Comparison of ENCODE assay signal across 2 cellular contexts in the genomic region with DNA sequence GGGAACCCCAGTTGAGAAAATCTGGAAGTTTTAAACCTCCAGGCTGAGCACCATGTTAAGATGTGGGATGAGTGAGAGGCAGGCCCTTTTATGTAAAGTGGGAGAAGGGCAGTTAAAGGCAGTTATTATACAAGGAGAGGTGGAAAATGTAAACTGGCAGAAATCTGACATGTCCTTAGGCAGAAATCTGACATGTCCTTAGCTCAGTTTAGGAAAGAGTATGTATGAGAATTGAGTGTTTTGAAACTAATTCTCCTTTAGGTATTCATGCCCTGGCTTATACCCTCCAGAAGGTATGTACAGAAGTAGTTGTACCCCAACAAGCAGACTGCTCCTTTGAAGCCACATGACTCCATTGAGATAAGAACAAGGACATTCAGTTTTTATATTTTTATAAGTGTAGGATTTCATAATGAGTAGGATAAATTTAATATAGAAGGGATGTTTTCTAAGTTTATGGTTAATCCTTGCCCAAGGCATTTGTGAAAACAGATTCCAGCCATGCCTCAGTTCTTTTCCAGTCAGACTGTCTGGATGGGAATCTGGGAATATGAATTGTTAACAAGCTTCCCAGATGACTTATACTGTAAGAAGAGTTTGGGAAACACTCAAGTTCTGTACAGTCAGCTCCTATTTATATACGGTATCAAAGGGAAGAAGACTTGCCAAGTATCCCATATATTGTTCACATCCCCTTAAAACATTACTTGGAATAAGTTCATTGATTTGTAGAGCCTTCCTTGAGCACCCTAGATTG.
TF ChIP-seq lines count a peak whose summit lies in the region.

No MANE protein-coding gene starts in this region.

TF ChIP-seq in SK-N-SH, 30 proteins besides CTCF, POLR2A, EP300 and RAD21 (continued from another document):
- TF ChIP-seq, protein P1, sequence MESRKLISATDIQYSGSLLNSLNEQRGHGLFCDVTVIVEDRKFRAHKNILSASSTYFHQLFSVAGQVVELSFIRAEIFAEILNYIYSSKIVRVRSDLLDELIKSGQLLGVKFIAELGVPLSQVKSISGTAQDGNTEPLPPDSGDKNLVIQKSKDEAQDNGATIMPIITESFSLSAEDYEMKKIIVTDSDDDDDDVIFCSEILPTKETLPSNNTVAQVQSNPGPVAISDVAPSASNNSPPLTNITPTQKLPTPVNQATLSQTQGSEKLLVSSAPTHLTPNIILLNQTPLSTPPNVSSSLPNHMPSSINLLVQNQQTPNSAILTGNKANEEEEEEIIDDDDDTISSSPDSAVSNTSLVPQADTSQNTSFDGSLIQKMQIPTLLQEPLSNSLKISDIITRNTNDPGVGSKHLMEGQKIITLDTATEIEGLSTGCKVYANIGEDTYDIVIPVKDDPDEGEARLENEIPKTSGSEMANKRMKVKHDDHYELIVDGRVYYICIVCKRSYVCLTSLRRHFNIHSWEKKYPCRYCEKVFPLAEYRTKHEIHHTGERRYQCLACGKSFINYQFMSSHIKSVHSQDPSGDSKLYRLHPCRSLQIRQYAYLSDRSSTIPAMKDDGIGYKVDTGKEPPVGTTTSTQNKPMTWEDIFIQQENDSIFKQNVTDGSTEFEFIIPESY (IDR thresholded peaks at IDR 0.05; ENCODE audit: borderline replicate concordance, low read depth): no peak
- TF ChIP-seq, protein P2, sequence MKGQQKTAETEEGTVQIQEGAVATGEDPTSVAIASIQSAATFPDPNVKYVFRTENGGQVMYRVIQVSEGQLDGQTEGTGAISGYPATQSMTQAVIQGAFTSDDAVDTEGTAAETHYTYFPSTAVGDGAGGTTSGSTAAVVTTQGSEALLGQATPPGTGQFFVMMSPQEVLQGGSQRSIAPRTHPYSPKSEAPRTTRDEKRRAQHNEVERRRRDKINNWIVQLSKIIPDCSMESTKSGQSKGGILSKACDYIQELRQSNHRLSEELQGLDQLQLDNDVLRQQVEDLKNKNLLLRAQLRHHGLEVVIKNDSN (IDR thresholded peaks at IDR 0.05; ENCODE audit: borderline replicate concordance, low read depth): no peak
TF ChIP-seq in SK-N-SH: peak in this region for 0.

TF ChIP-seq in SK-N-SH treated with all-trans-retinoic acid at 6 μM for 48 hours, 23 proteins besides CTCF, POLR2A, EP300 and RAD21 (continued from another document):
- TF ChIP-seq, protein P3, sequence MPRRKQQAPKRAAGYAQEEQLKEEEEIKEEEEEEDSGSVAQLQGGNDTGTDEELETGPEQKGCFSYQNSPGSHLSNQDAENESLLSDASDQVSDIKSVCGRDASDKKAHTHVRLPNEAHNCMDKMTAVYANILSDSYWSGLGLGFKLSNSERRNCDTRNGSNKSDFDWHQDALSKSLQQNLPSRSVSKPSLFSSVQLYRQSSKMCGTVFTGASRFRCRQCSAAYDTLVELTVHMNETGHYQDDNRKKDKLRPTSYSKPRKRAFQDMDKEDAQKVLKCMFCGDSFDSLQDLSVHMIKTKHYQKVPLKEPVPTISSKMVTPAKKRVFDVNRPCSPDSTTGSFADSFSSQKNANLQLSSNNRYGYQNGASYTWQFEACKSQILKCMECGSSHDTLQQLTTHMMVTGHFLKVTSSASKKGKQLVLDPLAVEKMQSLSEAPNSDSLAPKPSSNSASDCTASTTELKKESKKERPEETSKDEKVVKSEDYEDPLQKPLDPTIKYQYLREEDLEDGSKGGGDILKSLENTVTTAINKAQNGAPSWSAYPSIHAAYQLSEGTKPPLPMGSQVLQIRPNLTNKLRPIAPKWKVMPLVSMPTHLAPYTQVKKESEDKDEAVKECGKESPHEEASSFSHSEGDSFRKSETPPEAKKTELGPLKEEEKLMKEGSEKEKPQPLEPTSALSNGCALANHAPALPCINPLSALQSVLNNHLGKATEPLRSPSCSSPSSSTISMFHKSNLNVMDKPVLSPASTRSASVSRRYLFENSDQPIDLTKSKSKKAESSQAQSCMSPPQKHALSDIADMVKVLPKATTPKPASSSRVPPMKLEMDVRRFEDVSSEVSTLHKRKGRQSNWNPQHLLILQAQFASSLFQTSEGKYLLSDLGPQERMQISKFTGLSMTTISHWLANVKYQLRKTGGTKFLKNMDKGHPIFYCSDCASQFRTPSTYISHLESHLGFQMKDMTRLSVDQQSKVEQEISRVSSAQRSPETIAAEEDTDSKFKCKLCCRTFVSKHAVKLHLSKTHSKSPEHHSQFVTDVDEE (CRISPR knock-in tag; IDR thresholded peaks at IDR 0.05): no peak
- TF ChIP-seq, protein P4, sequence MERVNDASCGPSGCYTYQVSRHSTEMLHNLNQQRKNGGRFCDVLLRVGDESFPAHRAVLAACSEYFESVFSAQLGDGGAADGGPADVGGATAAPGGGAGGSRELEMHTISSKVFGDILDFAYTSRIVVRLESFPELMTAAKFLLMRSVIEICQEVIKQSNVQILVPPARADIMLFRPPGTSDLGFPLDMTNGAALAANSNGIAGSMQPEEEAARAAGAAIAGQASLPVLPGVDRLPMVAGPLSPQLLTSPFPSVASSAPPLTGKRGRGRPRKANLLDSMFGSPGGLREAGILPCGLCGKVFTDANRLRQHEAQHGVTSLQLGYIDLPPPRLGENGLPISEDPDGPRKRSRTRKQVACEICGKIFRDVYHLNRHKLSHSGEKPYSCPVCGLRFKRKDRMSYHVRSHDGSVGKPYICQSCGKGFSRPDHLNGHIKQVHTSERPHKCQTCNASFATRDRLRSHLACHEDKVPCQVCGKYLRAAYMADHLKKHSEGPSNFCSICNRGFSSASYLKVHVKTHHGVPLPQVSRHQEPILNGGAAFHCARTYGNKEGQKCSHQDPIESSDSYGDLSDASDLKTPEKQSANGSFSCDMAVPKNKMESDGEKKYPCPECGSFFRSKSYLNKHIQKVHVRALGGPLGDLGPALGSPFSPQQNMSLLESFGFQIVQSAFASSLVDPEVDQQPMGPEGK (CRISPR knock-in tag; IDR thresholded peaks at IDR 0.05; ENCODE audit: borderline replicate concordance): no peak
- TF ChIP-seq, protein P5, sequence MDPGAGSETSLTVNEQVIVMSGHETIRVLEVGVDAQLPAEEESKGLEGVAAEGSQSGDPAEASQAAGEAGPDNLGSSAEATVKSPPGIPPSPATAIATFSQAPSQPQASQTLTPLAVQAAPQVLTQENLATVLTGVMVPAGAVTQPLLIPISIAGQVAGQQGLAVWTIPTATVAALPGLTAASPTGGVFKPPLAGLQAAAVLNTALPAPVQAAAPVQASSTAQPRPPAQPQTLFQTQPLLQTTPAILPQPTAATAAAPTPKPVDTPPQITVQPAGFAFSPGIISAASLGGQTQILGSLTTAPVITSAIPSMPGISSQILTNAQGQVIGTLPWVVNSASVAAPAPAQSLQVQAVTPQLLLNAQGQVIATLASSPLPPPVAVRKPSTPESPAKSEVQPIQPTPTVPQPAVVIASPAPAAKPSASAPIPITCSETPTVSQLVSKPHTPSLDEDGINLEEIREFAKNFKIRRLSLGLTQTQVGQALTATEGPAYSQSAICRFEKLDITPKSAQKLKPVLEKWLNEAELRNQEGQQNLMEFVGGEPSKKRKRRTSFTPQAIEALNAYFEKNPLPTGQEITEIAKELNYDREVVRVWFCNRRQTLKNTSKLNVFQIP (CRISPR knock-in tag; IDR thresholded peaks at IDR 0.05; ENCODE audit: borderline replicate concordance, low read depth): no peak
- TF ChIP-seq TOX (CRISPR knock-in tag; IDR thresholded peaks at IDR 0.05; ENCODE audit: borderline replicate concordance): no peak
- TF ChIP-seq, protein P6, sequence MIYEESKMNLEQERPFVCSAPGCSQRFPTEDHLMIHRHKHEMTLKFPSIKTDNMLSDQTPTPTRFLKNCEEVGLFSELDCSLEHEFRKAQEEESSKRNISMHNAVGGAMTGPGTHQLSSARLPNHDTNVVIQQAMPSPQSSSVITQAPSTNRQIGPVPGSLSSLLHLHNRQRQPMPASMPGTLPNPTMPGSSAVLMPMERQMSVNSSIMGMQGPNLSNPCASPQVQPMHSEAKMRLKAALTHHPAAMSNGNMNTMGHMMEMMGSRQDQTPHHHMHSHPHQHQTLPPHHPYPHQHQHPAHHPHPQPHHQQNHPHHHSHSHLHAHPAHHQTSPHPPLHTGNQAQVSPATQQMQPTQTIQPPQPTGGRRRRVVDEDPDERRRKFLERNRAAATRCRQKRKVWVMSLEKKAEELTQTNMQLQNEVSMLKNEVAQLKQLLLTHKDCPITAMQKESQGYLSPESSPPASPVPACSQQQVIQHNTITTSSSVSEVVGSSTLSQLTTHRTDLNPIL (CRISPR knock-in tag; IDR thresholded peaks at IDR 0.05; ENCODE audit: low read depth): no peak
- TF ChIP-seq ZFP3 (CRISPR knock-in tag; IDR thresholded peaks at IDR 0.05): no peak
- TF ChIP-seq, protein P7, sequence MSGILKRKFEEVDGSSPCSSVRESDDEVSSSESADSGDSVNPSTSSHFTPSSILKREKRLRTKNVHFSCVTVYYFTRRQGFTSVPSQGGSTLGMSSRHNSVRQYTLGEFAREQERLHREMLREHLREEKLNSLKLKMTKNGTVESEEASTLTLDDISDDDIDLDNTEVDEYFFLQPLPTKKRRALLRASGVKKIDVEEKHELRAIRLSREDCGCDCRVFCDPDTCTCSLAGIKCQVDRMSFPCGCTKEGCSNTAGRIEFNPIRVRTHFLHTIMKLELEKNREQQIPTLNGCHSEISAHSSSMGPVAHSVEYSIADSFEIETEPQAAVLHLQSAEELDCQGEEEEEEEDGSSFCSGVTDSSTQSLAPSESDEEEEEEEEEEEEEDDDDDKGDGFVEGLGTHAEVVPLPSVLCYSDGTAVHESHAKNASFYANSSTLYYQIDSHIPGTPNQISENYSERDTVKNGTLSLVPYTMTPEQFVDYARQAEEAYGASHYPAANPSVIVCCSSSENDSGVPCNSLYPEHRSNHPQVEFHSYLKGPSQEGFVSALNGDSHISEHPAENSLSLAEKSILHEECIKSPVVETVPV (CRISPR knock-in tag; IDR thresholded peaks at IDR 0.05): no peak
